In genomic region chr3:188890572-188891270, GRCh38 we compare ENCODE assay signal across 22 cellular contexts.
DNase-seq lines count a peak whose midpoint lies in the region; ATAC-seq, FAIRE-seq and TF ChIP-seq lines count a peak whose summit lies in the region.
"Had no signal": no experiment of that assay in that cellular context is flagged by ENCODE, and none has a peak within 500 bp of the region (broad histone marks: within the 10 kb centered on the region; RNA-seq: fewer than 3 reads in every experiment).

No MANE protein-coding gene starts in this region.

- DNase-seq in AG08395 (ENCODE audit: low spot score) (peak; percentile 42), HT1080 (ENCODE audit: low read depth) (peak; percentile 80), bronchial epithelial cell (ENCODE audit: low read depth) (peak; percentile 57), hepatic stellate cell (ENCODE audit: low spot score) (peak; percentile 23)
- no peak for DNase-seq in naive thymus-derived CD8-positive, alpha-beta T cell
- no peak for DNase-seq in stimulated activated CD4-positive, alpha-beta T cell treated with anti-CD3 and anti-CD28 coated beads, Interleukin-4, amount 100 ng/mL, for 24 hours
- no peak for DNase-seq in stimulated activated CD8-positive, alpha-beta memory T cell treated with anti-CD3 and anti-CD28 coated beads, Interleukin-4, amount 100 ng/mL, for 48 hours
- DNase-seq: activated CD4-positive, alpha-beta T cell treated with anti-CD3 and anti-CD28 coated beads for 1 hour; AML-193; effector memory CD8-positive, alpha-beta T cell; foreskin melanocyte; NCI-H1092 treated with DMSO at 0.1 percent for 48 hours; NCI-H69; nephron progenitor cell; stimulated activated CD4-positive, alpha-beta T cell treated with anti-CD3 and anti-CD28 coated beads, Interleukin-15, amount 100 ng/mL, for 24 hours; stimulated activated naive CD8-positive, alpha-beta T cell treated with anti-CD3 and anti-CD28 coated beads, Interleukin-15, Interleukin-2, amounts not matched to agents 100 U/mL and 50 U/mL, for 24 hours had no signal

- no peak overlapping the region for H3K4me3 ChIP-seq in bronchial epithelial cell (ENCODE audit: low read depth, low read length)
- H3K4me3 ChIP-seq: K562, SJSA1, tibial nerve had no signal

- H3K27me3 ChIP-seq in bronchial epithelial cell (ENCODE audit: control insufficient read depth, insufficient read depth, low read length): no peaks in the 10 kb centered on the region
- H3K27me3 ChIP-seq: SJSA1, tibial nerve had no signal

- H3K4me3 Mint-ChIP-seq in naive thymus-derived CD8-positive, alpha-beta T cell: no peak overlapping the region
- H3K4me3 Mint-ChIP-seq: activated T-helper 17 cell treated with anti-CD3 and anti-CD28 coated beads, Interleukin-2, amount 50 U/mL, for 72 hours; central memory CD8-positive, alpha-beta T cell; effector memory CD8-positive, alpha-beta T cell; nephron progenitor cell had no signal

- TF ChIP-seq CTCF in bronchial epithelial cell (IDR thresholded peaks at IDR 0.05; ENCODE audit: insufficient read depth, low read length, severe bottlenecking): no peak

- H3K36me3 ChIP-seq in bronchial epithelial cell (ENCODE audit: control insufficient read depth, insufficient read depth, low read length): no peaks in the 10 kb centered on the region
- H3K36me3 ChIP-seq: tibial nerve had no signal

- FAIRE-seq in bronchial epithelial cell (lab: Jason Lieb, UNC): no peak
- FAIRE-seq: K562 had no signal

- peaks cover 0 to 4% (median 2%) of the 10 kb centered on the region in 3 donors for H3K36me3 Mint-ChIP-seq in naive thymus-derived CD8-positive, alpha-beta T cell

- ATAC-seq in GM21423 (IDR thresholded peaks at IDR 0.05; ENCODE audit: unreplicated experiment): no peak
- ATAC-seq in naive thymus-derived CD8-positive, alpha-beta T cell: no peak
- ATAC-seq: activated T-helper 17 cell treated with anti-CD3 and anti-CD28 coated beads, Interleukin-2, amount 50 U/mL, for 72 hours; effector memory CD8-positive, alpha-beta T cell; K562; stimulated activated naive CD8-positive, alpha-beta T cell treated with anti-CD3 and anti-CD28 coated beads, Interleukin-15, Interleukin-2, amounts not matched to agents 100 U/mL and 50 U/mL, for 24 hours had no signal

- no peaks in the 10 kb centered on the region for H3K27me3 Mint-ChIP-seq in naive thymus-derived CD8-positive, alpha-beta T cell
- H3K27me3 Mint-ChIP-seq: activated T-helper 17 cell treated with anti-CD3 and anti-CD28 coated beads, Interleukin-2, amount 50 U/mL, for 72 hours; central memory CD8-positive, alpha-beta T cell; effector memory CD8-positive, alpha-beta T cell had no signal

- no peaks in the 10 kb centered on the region for H3K4me1 Mint-ChIP-seq in naive thymus-derived CD8-positive, alpha-beta T cell
- H3K4me1 Mint-ChIP-seq: activated T-helper 17 cell treated with anti-CD3 and anti-CD28 coated beads, Interleukin-2, amount 50 U/mL, for 72 hours; central memory CD8-positive, alpha-beta T cell; nephron progenitor cell had no signal

- POLR2A ChIA-PET in naive thymus-derived CD8-positive, alpha-beta T cell (lab: Charles Lee): no interaction called here

- no peak overlapping the region for H3K27ac Mint-ChIP-seq in naive thymus-derived CD8-positive, alpha-beta T cell
- H3K27ac Mint-ChIP-seq: activated T-helper 17 cell treated with anti-CD3 and anti-CD28 coated beads, Interleukin-2, amount 50 U/mL, for 72 hours; effector memory CD8-positive, alpha-beta T cell had no signal

- H3K9me3 Mint-ChIP-seq in naive thymus-derived CD8-positive, alpha-beta T cell: no peaks in the 10 kb centered on the region
- H3K9me3 Mint-ChIP-seq: activated T-helper 17 cell treated with anti-CD3 and anti-CD28 coated beads, Interleukin-2, amount 50 U/mL, for 72 hours; central memory CD8-positive, alpha-beta T cell; effector memory CD8-positive, alpha-beta T cell; nephron progenitor cell had no signal

Comparison
In these comparisons a context has a peak if more than half of its experiments do, and no peak if none do; other contexts are left out.
1. DNase-seq: peak in AG08395 (single experiment), HT1080 (single experiment), bronchial epithelial cell (single experiment) and hepatic stellate cell (single experiment); none in naive thymus-derived CD8-positive, alpha-beta T cell (0 of 10), stimulated activated CD4-positive, alpha-beta T cell treated with anti-CD3 and anti-CD28 coated beads, Interleukin-4, amount 100 ng/mL, for 24 hours (single experiment) and stimulated activated CD8-positive, alpha-beta memory T cell treated with anti-CD3 and anti-CD28 coated beads, Interleukin-4, amount 100 ng/mL, for 48 hours (single experiment).